In genomic region chr7:10216462-10216861, GRCh38 we compare ENCODE assay signal across 34 cellular contexts.
"Had no signal": no experiment of that assay in that cellular context is flagged by ENCODE, and none has a peak within 500 bp of the region (broad histone marks: within the 10 kb centered on the region; RNA-seq: fewer than 3 reads in every experiment).

No MANE protein-coding gene starts in this region.

- H3K27ac ChIP-seq: KMS-11 had no signal

- H3K4me3 ChIP-seq: MG63 had no signal

- H3K36me3 ChIP-seq: MG63 had no signal

- H3K9ac ChIP-seq: KMS-11 had no signal

- DNase-seq: Karpas-422, Kasumi-1, MG63, MM.1S, MV-4-11, NCI-H1048, NCI-H1092, NCI-H1092 treated with DMSO at 0.1 percent for 48 hours, NCI-H1105, NCI-H1105 treated with DMSO at 0.1 percent for 48 hours, NCI-H1417, NCI-H1417 treated with DMSO at 0.1 percent for 48 hours, NCI-H1436, NCI-H1436 treated with DMSO at 0.1 percent for 48 hours, NCI-H146, NCI-H1694, NCI-H1694 treated with DMSO at 0.1 percent for 48 hours, NCI-H187, NCI-H187 treated with DMSO at 0.1 percent for 48 hours, NCI-H1930, NCI-H2029, NCI-H2029 treated with DMSO at 0.1 percent for 48 hours, NCI-H2081, NCI-H2081 treated with DMSO at 0.1 percent for 48 hours, NCI-H2107, NCI-H2171, NCI-H2171 treated with DMSO at 0.1 percent for 48 hours, NCI-H2227 treated with DMSO at 0.1 percent for 48 hours, NCI-H226, NCI-H345, NCI-H446, NCI-H446 treated with DMSO at 0.1 percent for 48 hours, NCI-H510A had no signal

- H3K27me3 ChIP-seq: MG63 had no signal

- H3K9me3 ChIP-seq: MG63 had no signal

- H3K4me2 ChIP-seq: KMS-11 had no signal
